Comparison of ENCODE assay signal across 9 cellular contexts in genomic region chr16:27408012-27408601, GRCh38. TPM values are rescaled to one million over a fixed set of nuclear protein-coding genes. Genes with fewer than 3 reads are reported as not detected.
A peak's percentile ranks its signal among the peaks of the same experiment; 100 is the strongest.
DNase-seq lines count a peak whose midpoint lies in the region; ATAC-seq, FAIRE-seq and TF ChIP-seq lines count a peak whose summit lies in the region.
"Had no signal": no experiment of that assay in that cellular context is flagged by ENCODE, and none has a peak within 500 bp of the region (broad histone marks: within the 10 kb centered on the region; RNA-seq: fewer than 3 reads in every experiment).

No MANE protein-coding gene starts in this region.

- peaks cover 23% of the 10 kb centered on the region for H3K4me1 Mint-ChIP-seq in WTC11

- no peaks in the 10 kb centered on the region for H3K27me3 ChIP-seq in SU-DHL-6 (ENCODE audit: low read length)
- H3K27me3 ChIP-seq in esophagus squamous epithelium = peaks cover 0 to 28% (median 0%) of the 10 kb centered on the region in 4 donors

- peaks cover 9% of the 10 kb centered on the region for H3K36me3 Mint-ChIP-seq in WTC11

- peak overlapping the region; percentile 22 for H3K4me2 ChIP-seq in SU-DHL-6 (ENCODE audit: low read depth, low read length, poor library complexity, severe bottlenecking)
- H3K4me2 ChIP-seq: KMS-11 had no signal

- intact Hi-C loops in esophagus squamous epithelium (cut with DNase I) = no loop called here

- TF ChIP-seq POLR2A in GM12892 (IDR thresholded peaks at IDR 0.05; ENCODE audit: low read depth, low read length) = peak; percentile 19; the same call in 1 of the 2 replicates
- no peak for TF ChIP-seq POLR2A in esophagus squamous epithelium (IDR thresholded peaks at IDR 0.05)

- no peak overlapping the region for H3K27ac Mint-ChIP-seq in WTC11

- H3K36me3 ChIP-seq in HEK293 (ENCODE audit: control insufficient read depth in 2 of 2, insufficient read depth in 1 of 2, low read length in 2 of 2) = no peaks in the 10 kb centered on the region
- peaks cover 13% of the 10 kb centered on the region for H3K36me3 ChIP-seq in SU-DHL-6 (ENCODE audit: low read length)
- H3K36me3 ChIP-seq in esophagus squamous epithelium = no peaks in the 10 kb centered on the region

- peaks cover 16% of the 10 kb centered on the region for H3K9me3 Mint-ChIP-seq in WTC11

- DNase-seq in GM12892 (ENCODE audit: insufficient read length) = no peak
- peak; percentile 47 for DNase-seq in fibroblast of mammary gland (ENCODE audit: low read depth)
- DNase-seq in esophagus squamous epithelium (lab: John Stamatoyannopoulos, UW) = no peak
- no peak for DNase-seq in WTC11 (ENCODE audit: low spot score)
- no peak for DNase-seq in NCI-H2029 (lab: John Stamatoyannopoulos, UW)
- DNase-seq in NCI-H1694 (lab: John Stamatoyannopoulos, UW) = no peak

- H3K9me3 ChIP-seq in HEK293 (ENCODE audit: control insufficient read depth, insufficient read depth, low read depth, low read length) = no peaks in the 10 kb centered on the region
- H3K9me3 ChIP-seq in SU-DHL-6 (ENCODE audit: insufficient read depth, low read length) = no peaks in the 10 kb centered on the region
- H3K9me3 ChIP-seq in esophagus squamous epithelium = no peaks in the 10 kb centered on the region

- ATAC-seq in WTC11 = no peak

- H3K79me2 ChIP-seq in SU-DHL-6 (ENCODE audit: insufficient read depth, low read length) = peaks cover 48% of the 10 kb centered on the region

- no peak overlapping the region for H3K4me3 Mint-ChIP-seq in WTC11

- H3K9ac ChIP-seq in SU-DHL-6 (ENCODE audit: low read length) = no peak overlapping the region
- H3K9ac ChIP-seq: KMS-11 had no signal

- H4K20me1 ChIP-seq in SU-DHL-6 (ENCODE audit: low read depth, low read length) = no peaks in the 10 kb centered on the region

- CTCF ChIA-PET in HEK293 (lab: Yijun Ruan, JAX) (no interaction called here), WTC11 (lab: Charles Lee) (interaction anchor here (1.1 to 1.4 kb wide), 2 partner anchors 227 to 229 kb away, joined by 4 to 5 read pairs; no protein-coding TSS in a partner anchor)

- POLR2A ChIA-PET in HEK293 (lab: Yijun Ruan, JAX) = no interaction called here
- POLR2A ChIA-PET in WTC11 (lab: Charles Lee) = no interaction called here

- H3K4me1 ChIP-seq in HEK293 (ENCODE audit: control insufficient read depth, insufficient read depth, low read length) (no peaks in the 10 kb centered on the region), esophagus squamous epithelium (peaks cover 3 to 14% (median 6%) of the 10 kb centered on the region in 3 donors)

- no peak overlapping the region for H2AFZ ChIP-seq in SU-DHL-6 (ENCODE audit: low read depth, low read length, severe bottlenecking)

- H3K9me2 ChIP-seq in SU-DHL-6 (replicated peaks; ENCODE audit: insufficient read depth, low read length) = no peaks in the 10 kb centered on the region

- H3K4me3 ChIP-seq in HEK293 (ENCODE audit: low read depth, low read length) = no peak overlapping the region
- H3K4me3 ChIP-seq in SU-DHL-6 (ENCODE audit: insufficient read depth, low read length, poor library complexity, severe bottlenecking) = no peak overlapping the region
- no peak overlapping the region for H3K4me3 ChIP-seq in fibroblast of mammary gland (ENCODE audit: control insufficient read depth, low read depth, low read length)
- peak overlapping the region in 1 of 4 donors; percentile 1 for H3K4me3 ChIP-seq in esophagus squamous epithelium

- WGBS in esophagus squamous epithelium, 2 donors = 56 to 65% methylated on average over 3 of the region's 3 CpGs

- H3K27ac ChIP-seq in HEK293 (ENCODE audit: extremely low read depth, low read depth, low read length) (no peak overlapping the region), SU-DHL-6 (ENCODE audit: low read depth, low read length) (peak overlapping the region; percentile 52), esophagus squamous epithelium (no peak overlapping the region)
- H3K27ac ChIP-seq: KMS-11 had no signal

- no peaks in the 10 kb centered on the region for H3K27me3 Mint-ChIP-seq in WTC11 (ENCODE audit: low read depth)

- H3F3A ChIP-seq in SU-DHL-6 (ENCODE audit: insufficient read depth) = peaks cover 8% of the 10 kb centered on the region; the same call in 1 of the 2 replicates

- FAIRE-seq in GM12892 (lab: Jason Lieb, UNC) = peak; percentile 95

- TF ChIP-seq CTCF in HEK293 (tag by site-specific recombination; IDR thresholded peaks at IDR 0.05) (no peak), SU-DHL-6 (IDR thresholded peaks at IDR 0.05; ENCODE audit: insufficient read depth, low read length, poor library complexity, severe bottlenecking) (no peak), fibroblast of mammary gland (conservative IDR thresholded peaks at IDR 0.05; ENCODE audit: control insufficient read depth, insufficient read depth, low read depth, low read length) (no peak), esophagus squamous epithelium (IDR thresholded peaks at IDR 0.05) (no peak), WTC11 (IDR thresholded peaks at IDR 0.05) (no peak)

TF ChIP-seq in HEK293, 187 proteins besides CTCF, POLR2A, EP300 and RAD21 (continues in another document):
- no peak for TF ChIP-seq SCRT2 (tag by site-specific recombination; IDR thresholded peaks at IDR 0.05)
- TF ChIP-seq GLIS1 (tag by site-specific recombination; IDR thresholded peaks at IDR 0.05) = no peak
- TF ChIP-seq ZNF692 (tag by site-specific recombination; IDR thresholded peaks at IDR 0.05) = peak; percentile 75

TF ChIP-seq in WTC11, 78 proteins besides CTCF, POLR2A, EP300 and RAD21 (continues in another document):
- TF ChIP-seq GABPB1 (CRISPR knock-in tag; IDR thresholded peaks at IDR 0.05) (no peak), ZNF317 (CRISPR knock-in tag; IDR thresholded peaks at IDR 0.05; ENCODE audit: borderline replicate concordance, low read depth) (no peak), GTF2I (CRISPR knock-in tag; conservative IDR thresholded peaks at IDR 0.05) (no peak), IRF1 (CRISPR knock-in tag; IDR thresholded peaks at IDR 0.05) (no peak), AFF4 (CRISPR knock-in tag; IDR thresholded peaks at IDR 0.05; ENCODE audit: borderline replicate concordance) (no peak), STAT6 (CRISPR knock-in tag; conservative IDR thresholded peaks at IDR 0.05; ENCODE audit: low read depth) (no peak), USF2 (CRISPR knock-in tag; IDR thresholded peaks at IDR 0.05) (no peak)

RNA-seq across cellular contexts. Expression of gene IL21R, which starts 6.1 kb away (rescaled TPM):
- polyA plus RNA-seq in GM12892 (2012; ENCODE audit: missing spikeins) = 31.5 TPM
- 1 to 10 TPM in 1 of 4 donors, under 1 TPM in 3; 0.23 to 1.2 (median 0.39) TPM for total RNA-seq in esophagus squamous epithelium
- total RNA-seq in WTC11 (2021) = 0.27 to 0.70 TPM (median 0.32 TPM) in 3 replicates
